In the genomic region with DNA sequence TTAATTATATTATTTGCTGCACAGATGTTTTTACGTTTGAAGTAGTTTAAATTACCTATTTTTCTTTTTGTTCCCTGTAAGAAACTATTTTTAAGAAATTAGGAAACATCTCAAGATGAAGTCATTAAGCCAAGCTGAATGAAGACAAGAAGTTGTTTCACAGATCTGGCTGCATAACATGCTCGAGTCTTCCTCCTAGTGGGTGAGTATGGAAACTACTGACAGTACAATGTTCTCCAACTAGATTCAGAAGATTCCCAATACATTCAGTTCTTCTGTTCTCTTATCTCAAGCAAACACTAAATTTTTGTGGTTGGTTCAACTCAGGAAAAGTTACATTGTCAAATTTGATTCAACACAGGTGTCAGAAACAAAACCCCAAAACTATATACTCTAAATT, we compare ENCODE assay signal across 8 cellular contexts.
DNase-seq lines count a peak whose midpoint lies in the region; ATAC-seq, FAIRE-seq and TF ChIP-seq lines count a peak whose summit lies in the region.

No MANE protein-coding gene starts in this region.

- CTCF ChIA-PET in GM12878 (lab: Yijun Ruan, JAX) = interaction anchor here (0.6 to 1.0 kb wide), 6 partner anchors 393 to 538 kb away, joined by 3 to 4 read pairs (median 3); no protein-coding TSS in a partner anchor

- TF ChIP-seq RAD21 in GM12878 (IDR thresholded peaks at IDR 0.05; ENCODE audit: insufficient read depth, low read depth, low read length) = peak; percentile 80

- WGBS in GM12878 (ENCODE audit: insufficient coverage, insufficient replicate concordance, low lambda C conversion rate, missing lambda C conversion rate) = 3% methylated on average over 2 of the region's 2 CpGs

- no peak overlapping the region for H2AFZ ChIP-seq in GM12878 (ENCODE audit: control insufficient read depth, low read depth, low read length)

- FAIRE-seq in GM12878 (lab: Jason Lieb, UNC) = peak; percentile 70

- SMC1A ChIA-PET in GM12878 (lab: Charles Lee; ENCODE audit: uncharacterized antibody, unreplicated experiment) = interaction anchor here (0.6 to 1.4 kb wide), 2 partner anchors 352 to 456 kb away, joined by 3 to 4 read pairs; no protein-coding TSS in a partner anchor

- H3K36me3 ChIP-seq in GM12878 (ENCODE audit: control insufficient read depth in 2 of 2, insufficient read depth in 2 of 2, low read length in 1 of 2) = no peaks in the 10 kb centered on the region
- no peaks in the 10 kb centered on the region for H3K36me3 ChIP-seq in effector memory CD4-positive, alpha-beta T cell (ENCODE audit: control insufficient read depth, insufficient read depth, low read length)

- intact Hi-C loops in GM12878 (cut with micrococcal nuclease; ENCODE audit: unreplicated experiment) = loop anchor here (1.0 to 5.0 kb wide), 4 partner anchors 341 to 1565 kb away; partner anchors contain the start of gene PNPLA4

- TF ChIP-seq EP300 in GM12878 (IDR thresholded peaks at IDR 0.05; ENCODE audit: borderline replicate concordance in 1 of 2, control insufficient read depth in 1 of 2, low read depth in 2 of 2, low read length in 2 of 2) = no peak

- TF ChIP-seq POLR2A in GM12878 (IDR thresholded peaks at IDR 0.05; ENCODE audit: low read depth, low read length) = no peak

- H3K9me3 ChIP-seq in GM12878 (replicated peaks; ENCODE audit: control insufficient read depth, insufficient read depth, low read length) = no peaks in the 10 kb centered on the region
- no peaks in the 10 kb centered on the region for H3K9me3 ChIP-seq in effector memory CD4-positive, alpha-beta T cell (ENCODE audit: control insufficient read depth, low read length)

- H3K79me2 ChIP-seq in GM12878 (ENCODE audit: control insufficient read depth, insufficient read depth, low read length) = no peaks in the 10 kb centered on the region

- H4K20me1 ChIP-seq in GM12878 (ENCODE audit: control insufficient read depth, insufficient read depth) = no peaks in the 10 kb centered on the region

- no peak overlapping the region for H3K27ac ChIP-seq in GM12878 (ENCODE audit: control insufficient read depth, insufficient read depth)
- no peak overlapping the region for H3K27ac ChIP-seq in effector memory CD4-positive, alpha-beta T cell (ENCODE audit: insufficient read depth, low read length, poor library complexity, severe bottlenecking)

- H3K4me3 ChIP-seq in GM12878 = no peak overlapping the region
- no peak overlapping the region for H3K4me3 ChIP-seq in effector memory CD4-positive, alpha-beta T cell (ENCODE audit: insufficient read depth, low read depth, low read length, poor library complexity, severe bottlenecking)

- no peak overlapping the region for H3K9ac ChIP-seq in GM12878 (ENCODE audit: control insufficient read depth, insufficient read depth, low read length)

- no peaks in the 10 kb centered on the region for H3K4me1 ChIP-seq in GM12878 (ENCODE audit: control insufficient read depth, insufficient read depth, low read length)
- no peaks in the 10 kb centered on the region for H3K4me1 ChIP-seq in effector memory CD4-positive, alpha-beta T cell (ENCODE audit: control insufficient read depth, insufficient read depth, low read length, poor library complexity, severe bottlenecking)

- RAD21 ChIA-PET in GM12878 (lab: Charles Lee; ENCODE audit: unreplicated experiment) = interaction anchor here (1.3 to 1.4 kb wide), 2 partner anchors 396 to 454 kb away, joined by 3 read pairs; no protein-coding TSS in a partner anchor

- BruUV-seq in GM12878 (replicated peaks; lab: Mats Ljungman, UMichigan) = no TSS peak

- in situ Hi-C loops in GM12878 (cut with MboI) = no loop called here

- H3K4me2 ChIP-seq in GM12878 (ENCODE audit: control insufficient read depth, insufficient read depth) = no peak overlapping the region

- POLR2A ChIA-PET in GM12878 (lab: Charles Lee) = no interaction called here

- ATAC-seq in HG03432 (IDR thresholded peaks at IDR 0.05; ENCODE audit: unreplicated experiment) (peak; percentile 47), GM12878 (peak; percentile 67; the same call in 2 of the 3 replicates), HG03460 (IDR thresholded peaks at IDR 0.05; ENCODE audit: unreplicated experiment) (no peak)

- no peaks in the 10 kb centered on the region for H3K27me3 ChIP-seq in GM12878 (replicated peaks in 1 of 2; ENCODE audit: control insufficient read depth in 2 of 2, insufficient read depth in 2 of 2, low read length in 1 of 2)
- no peaks in the 10 kb centered on the region for H3K27me3 ChIP-seq in effector memory CD4-positive, alpha-beta T cell (replicated peaks; ENCODE audit: control insufficient read depth, insufficient read depth, low read length, poor library complexity, severe bottlenecking)

- peak; percentile 53 to 67 (median 55); a peak in 5 of 6 replicates for TF ChIP-seq CTCF in GM12878 (IDR thresholded peaks at IDR 0.05 in 2 of 3, conservative IDR thresholded peaks at IDR 0.05 in 1 of 3; ENCODE audit: control insufficient read depth in 2 of 3, extremely low read depth in 1 of 3, insufficient read depth in 1 of 3, low read depth in 3 of 3, low read length in 3 of 3)

- peak; percentile 27 for DNase-seq in NCI-H510A treated with DMSO at 0.1 percent for 48 hours (lab: John Stamatoyannopoulos, UW)
- no peak for DNase-seq in NCI-H510A (lab: John Stamatoyannopoulos, UW)
- DNase-seq in GM12878 (ENCODE audit: low read depth, low spot score) = no peak
- peak; percentile 10 for DNase-seq in mucosa of gallbladder (ENCODE audit: low spot score)
- no peak for DNase-seq in activated effector memory CD4-positive, alpha-beta T cell treated with anti-CD3 and anti-CD28 coated beads, Interleukin-2, amount 50 U/mL, for 16 hours
- DNase-seq in effector memory CD4-positive, alpha-beta T cell = no peak

TF ChIP-seq in GM12878, 131 proteins besides CTCF, POLR2A, EP300 and RAD21:
- TF ChIP-seq ZZZ3 (IDR thresholded peaks at IDR 0.05; ENCODE audit: control insufficient read depth, insufficient read length, low read depth) (no peak), TCF3 (IDR thresholded peaks at IDR 0.05; ENCODE audit: borderline replicate concordance, insufficient read depth, low read depth, low read length) (no peak), SMC3 (IDR thresholded peaks at IDR 0.05; ENCODE audit: borderline replicate concordance, low read length) (peak; percentile 73; the same call in 1 of the 2 replicates)

Comparison
In these comparisons a context has a peak if more than half of its experiments do, and no peak if none do; other contexts are left out.
1. DNase-seq: peak in NCI-H510A treated with DMSO at 0.1 percent for 48 hours (single experiment) and mucosa of gallbladder (single experiment); none in NCI-H510A (single experiment), GM12878 (single experiment), activated effector memory CD4-positive, alpha-beta T cell treated with anti-CD3 and anti-CD28 coated beads, Interleukin-2, amount 50 U/mL, for 16 hours (single experiment) and effector memory CD4-positive, alpha-beta T cell (0 of 3).